Comparison of ENCODE assay signal across 8 cellular contexts in the genomic region with DNA sequence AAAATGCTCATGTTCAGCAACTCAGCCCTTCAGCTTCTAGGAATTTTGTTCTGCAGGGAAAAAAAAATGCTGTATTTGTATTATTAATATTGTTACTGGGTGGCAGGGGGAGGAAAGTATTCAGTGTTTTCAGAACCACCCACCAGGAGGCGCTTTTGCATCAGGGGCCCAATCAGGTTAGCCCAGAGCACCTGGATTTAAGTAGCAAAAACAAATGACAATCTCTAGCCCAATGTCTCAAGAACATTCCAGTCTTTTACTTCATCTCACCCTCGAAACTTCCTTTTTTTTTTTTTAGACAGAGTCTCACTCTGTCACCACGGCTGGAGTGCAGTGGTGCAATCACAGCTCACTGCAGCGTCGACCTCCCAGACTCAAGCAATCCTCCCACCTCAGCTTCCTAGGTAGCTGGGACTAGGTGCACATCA. TPM values are rescaled to one million over a fixed set of nuclear protein-coding genes. Genes with fewer than 3 reads are reported as not detected.
DNase-seq lines count a peak whose midpoint lies in the region; ATAC-seq and TF ChIP-seq lines count a peak whose summit lies in the region.

No MANE protein-coding gene starts in this region.

- no peak for TF ChIP-seq POLR2A in uterus (IDR thresholded peaks at IDR 0.05)

- TF ChIP-seq CTCF in nephron progenitor cell (IDR thresholded peaks at IDR 0.05) (peak; percentile 59), uterus (IDR thresholded peaks at IDR 0.05) (peak in 3 of 4 experiments; percentile 8 to 51 (median 37))

- H3K27me3 Mint-ChIP-seq in activated CD4-positive, alpha-beta T cell treated with anti-CD3 and anti-CD28 coated beads for 36 hours = no peaks in the 10 kb centered on the region
- H3K27me3 Mint-ChIP-seq in nephron progenitor cell (ENCODE audit: low read depth, poor library complexity) = no peaks in the 10 kb centered on the region

- no peak overlapping the region for H3K4me3 ChIP-seq in uterus

- DNase-seq in left ventricle myocardium superior (no peak), cardiac septum (ENCODE audit: low spot score) (no peak), NCI-H2171 treated with DMSO at 0.1 percent for 48 hours (lab: John Stamatoyannopoulos, UW) (peak; percentile 56), dermis microvascular lymphatic vessel endothelial cell (ENCODE audit: low read depth in 2 of 2) (peak; percentile 34 to 66), nephron progenitor cell (peak; percentile 52), uterus (no peak)
- peak; percentile 88 for DNase-seq in activated CD4-positive, alpha-beta T cell treated with anti-CD3 and anti-CD28 coated beads for 36 hours

- H3K27ac Mint-ChIP-seq in activated CD4-positive, alpha-beta T cell treated with anti-CD3 and anti-CD28 coated beads for 36 hours = no peak overlapping the region
- peak overlapping the region; percentile 65 for H3K27ac Mint-ChIP-seq in nephron progenitor cell

- H3K9me3 Mint-ChIP-seq in activated CD4-positive, alpha-beta T cell treated with anti-CD3 and anti-CD28 coated beads for 36 hours (ENCODE audit: low read depth) = no peaks in the 10 kb centered on the region
- H3K9me3 Mint-ChIP-seq in nephron progenitor cell = no peaks in the 10 kb centered on the region

- ATAC-seq in left ventricle myocardium superior = peak; percentile 34
- peak; percentile 73 for ATAC-seq in activated CD4-positive, alpha-beta T cell treated with anti-CD3 and anti-CD28 coated beads for 36 hours
- ATAC-seq in HG03460 (IDR thresholded peaks at IDR 0.05; ENCODE audit: unreplicated experiment) = no peak

- H3K27ac ChIP-seq in uterus = no peak overlapping the region

- H3K4me1 ChIP-seq in uterus = no peaks in the 10 kb centered on the region

- intact Hi-C loops in left ventricle myocardium superior (cut with micrococcal nuclease) = loop anchor here (5.0 kb wide), 1 partner anchor 103 kb away; no protein-coding TSS in a partner anchor
- intact Hi-C loops in cardiac septum (cut with DNase I) = loop anchor here (2.0 kb wide), 1 partner anchor 104 kb away; no protein-coding TSS in a partner anchor
- intact Hi-C loops in activated CD4-positive, alpha-beta T cell treated with anti-CD3 and anti-CD28 coated beads for 36 hours (cut with DNase I, micrococcal nuclease) = loop anchor here (1.0 to 10.0 kb wide), 6 partner anchors 70 to 420 kb away; a partner anchor contains a TSS
- intact Hi-C loops in uterus (cut with DNase I; ENCODE audit: low total_unique reads) = no loop called here

- H3K9me3 ChIP-seq in uterus = no peaks in the 10 kb centered on the region

- H3K4me3 Mint-ChIP-seq in activated CD4-positive, alpha-beta T cell treated with anti-CD3 and anti-CD28 coated beads for 36 hours = no peak overlapping the region
- H3K4me3 Mint-ChIP-seq in nephron progenitor cell = no peak overlapping the region

- POLR2A ChIA-PET in activated CD4-positive, alpha-beta T cell treated with anti-CD3 and anti-CD28 coated beads for 36 hours (lab: Charles Lee) = interaction anchor here (0.6 kb wide), 1 partner anchor 41 kb away, joined by 3 read pairs; no protein-coding TSS in a partner anchor

- peaks cover 14% of the 10 kb centered on the region for H3K4me1 Mint-ChIP-seq in activated CD4-positive, alpha-beta T cell treated with anti-CD3 and anti-CD28 coated beads for 36 hours
- H3K4me1 Mint-ChIP-seq in nephron progenitor cell = peaks cover 33% of the 10 kb centered on the region

- CTCF ChIA-PET in activated CD4-positive, alpha-beta T cell treated with anti-CD3 and anti-CD28 coated beads for 36 hours (lab: Charles Lee) = interaction anchor here (0.6 to 7.9 kb wide), 26 partner anchors 10 to 632 kb away, joined by 3 to 192 read pairs (median 5); a partner anchor contains a TSS

- H3K36me3 ChIP-seq in uterus = no peaks in the 10 kb centered on the region

- H3K36me3 Mint-ChIP-seq in activated CD4-positive, alpha-beta T cell treated with anti-CD3 and anti-CD28 coated beads for 36 hours (ENCODE audit: low read depth) = no peaks in the 10 kb centered on the region
- H3K36me3 Mint-ChIP-seq in nephron progenitor cell (ENCODE audit: low read depth) = no peaks in the 10 kb centered on the region

- no peaks in the 10 kb centered on the region for H3K27me3 ChIP-seq in uterus

RNA-seq across cellular contexts. Expression of a gene that starts 0.6 kb away (rescaled TPM):
- total RNA-seq in left ventricle myocardium superior (not detected), cardiac septum (not detected), dermis microvascular lymphatic vessel endothelial cell (not detected in 2 replicates), uterus (1 to 10 TPM in 1 of 4 donors, under 1 TPM in 1, not detected in 2; 0.07 to 2.0 TPM)
- not detected for total RNA-seq in activated CD4-positive, alpha-beta T cell treated with anti-CD3 and anti-CD28 coated beads for 36 hours

Comparison
In these comparisons a context has a peak if more than half of its experiments do, and no peak if none do; other contexts are left out.
1. DNase-seq: peak in NCI-H2171 treated with DMSO at 0.1 percent for 48 hours (single experiment), activated CD4-positive, alpha-beta T cell treated with anti-CD3 and anti-CD28 coated beads for 36 hours (single experiment), dermis microvascular lymphatic vessel endothelial cell (2 of 2) and nephron progenitor cell (single experiment); none in left ventricle myocardium superior (single experiment), cardiac septum (single experiment) and uterus (0 of 2).